9 cellular contexts compared by ENCODE assay signal in genomic region chr4:24912252-24913098, GRCh38. TPM values are rescaled to one million over a fixed set of nuclear protein-coding genes. Genes with fewer than 3 reads are reported as not detected.
DNase-seq lines count a peak whose midpoint lies in the region; ATAC-seq, FAIRE-seq and TF ChIP-seq lines count a peak whose summit lies in the region.
"Had no signal": no experiment of that assay in that cellular context is flagged by ENCODE, and none has a peak within 500 bp of the region (broad histone marks: within the 10 kb centered on the region; RNA-seq: fewer than 3 reads in every experiment).

Gene CCDC149 (minus strand): TSS chr4:24913042. CDS start chr4:24912864, 178 bp downstream.

- peak within 1 kb of the TSS; percentile 74 for H3K4me3 Mint-ChIP-seq in WTC11

- no peak for FAIRE-seq in urothelium cell line (lab: Jason Lieb, UNC)

- POLR2A ChIA-PET in WTC11 (lab: Charles Lee), result no interaction called here

- H3K4me1 Mint-ChIP-seq in WTC11, result peaks cover 18% of the 10 kb centered on the region

- peak within 1 kb of the TSS; percentile 88 for H3K27ac Mint-ChIP-seq in WTC11

- peaks cover 34% of the 10 kb centered on the region for H3K9me3 Mint-ChIP-seq in WTC11

- in situ Hi-C loops in GM13976 (cut with MboI; ENCODE audit: low sequenced_read_pairs, unreplicated experiment), result no loop called here

- TF ChIP-seq CTCF in GM13976 (IDR thresholded peaks at IDR 0.05; ENCODE audit: borderline replicate concordance, control extremely low read depth, extremely low read depth, insufficient read depth, missing control alignments) (no peak), WTC11 (IDR thresholded peaks at IDR 0.05) (no peak), fibroblast of villous mesenchyme (IDR thresholded peaks at IDR 0.05; ENCODE audit: insufficient read depth, low read depth, low read length) (no peak)

- peaks cover 41% of the 10 kb centered on the region for H3K36me3 Mint-ChIP-seq in WTC11

- H3K27me3 Mint-ChIP-seq in WTC11 (ENCODE audit: low read depth), result peaks cover 49% of the 10 kb centered on the region

- peak; percentile 58 for DNase-seq in GM13976 (ENCODE audit: low spot score)
- peak; percentile 41 for DNase-seq in NCI-H1694 (lab: John Stamatoyannopoulos, UW)
- DNase-seq in WTC11 (ENCODE audit: low spot score), result peak; percentile 78
- peak; percentile 58 for DNase-seq in fibroblast of villous mesenchyme (ENCODE audit: low read depth)
- DNase-seq in myocyte (ENCODE audit: low read depth), result peak; percentile 62
- peak; percentile 74 for DNase-seq in urothelium cell line (ENCODE audit: low spot score)
- DNase-seq in foreskin melanocyte, result no peak

- ATAC-seq in WTC11 (peak; percentile 83), HG03039 (IDR thresholded peaks at IDR 0.05; ENCODE audit: unreplicated experiment) (no peak)

- CTCF ChIA-PET in WTC11 (lab: Charles Lee), result interaction anchor here (1.3 kb wide), 1 partner anchor 43 kb away, joined by 3 read pairs; no protein-coding TSS in a partner anchor

- H3K4me3 ChIP-seq in fibroblast of villous mesenchyme (ENCODE audit: low read depth, low read length), result peak within 1 kb of the TSS; percentile 65

TF ChIP-seq in WTC11, 78 proteins besides CTCF, POLR2A, EP300 and RAD21 (continues in another document):
- TF ChIP-seq ZNF671 (CRISPR knock-in tag; IDR thresholded peaks at IDR 0.05) (no peak), FOXP1 (CRISPR knock-in tag; IDR thresholded peaks at IDR 0.05; ENCODE audit: borderline replicate concordance) (0 out of 2 replicates have a peak, but pooled peaks have one; percentile 43), ZNF317 (CRISPR knock-in tag; IDR thresholded peaks at IDR 0.05; ENCODE audit: borderline replicate concordance, low read depth) (no peak), TEAD4 (CRISPR knock-in tag; IDR thresholded peaks at IDR 0.05) (peak; percentile 18; the same call in 1 of the 2 replicates), NR1H2 (CRISPR knock-in tag; IDR thresholded peaks at IDR 0.05) (no peak), ELF4 (CRISPR knock-in tag; IDR thresholded peaks at IDR 0.05; ENCODE audit: low read depth) (no peak), ZBTB43 (CRISPR knock-in tag; IDR thresholded peaks at IDR 0.05) (peak; percentile 84; the same call in 1 of the 2 replicates), ETV6 (CRISPR knock-in tag; IDR thresholded peaks at IDR 0.05) (peak; percentile 74), PRDM15 (CRISPR knock-in tag; IDR thresholded peaks at IDR 0.05) (no peak), ZNF396 (CRISPR knock-in tag; IDR thresholded peaks at IDR 0.05; ENCODE audit: borderline replicate concordance) (no peak), MAX (CRISPR knock-in tag; IDR thresholded peaks at IDR 0.05) (peak; percentile 95), HMGA2 (CRISPR knock-in tag; IDR thresholded peaks at IDR 0.05) (no peak), ZNF232 (CRISPR knock-in tag; IDR thresholded peaks at IDR 0.05) (peak; percentile 95), USF2 (CRISPR knock-in tag; IDR thresholded peaks at IDR 0.05) (no peak; the same call in 1 of the 2 replicates), EMX1 (CRISPR knock-in tag; IDR thresholded peaks at IDR 0.05) (no peak), ARID4B (CRISPR knock-in tag; IDR thresholded peaks at IDR 0.05; ENCODE audit: borderline replicate concordance) (peak; percentile 83; the same call in 1 of the 2 replicates), TCF7 (CRISPR knock-in tag; IDR thresholded peaks at IDR 0.05; ENCODE audit: low read depth) (no peak; the same call in 1 of the 2 replicates), ZNF416 (CRISPR knock-in tag; IDR thresholded peaks at IDR 0.05) (no peak), RORB (CRISPR knock-in tag; IDR thresholded peaks at IDR 0.05) (no peak), ATF1 (CRISPR knock-in tag; IDR thresholded peaks at IDR 0.05) (no peak), NFE2L1 (CRISPR knock-in tag; IDR thresholded peaks at IDR 0.05) (no peak)

RNA-seq across cellular contexts. Expression of gene CCDC149, which starts in this region (rescaled TPM):
- total RNA-seq in WTC11 (2021) (3.9 to 4.8 TPM (median 4.4 TPM) in 3 replicates), fibroblast of villous mesenchyme (6.1 and 8.6 TPM in 2 replicates), myocyte (4.7 and 5.1 TPM in 2 replicates)
- 4.6 TPM for polyA plus RNA-seq in myocyte (2012)
- total RNA-seq: activated CD8-positive, alpha-beta memory T cell treated with anti-CD3 and anti-CD28 coated beads for 36 hours had no signal
